Comparison of ENCODE assay signal across 8 cellular contexts in genomic region chr1:3900150-3900968, GRCh38. TPM values are rescaled to one million over a fixed set of nuclear protein-coding genes. Genes with fewer than 3 reads are reported as not detected.
DNase-seq lines count a peak whose midpoint lies in the region; ATAC-seq and TF ChIP-seq lines count a peak whose summit lies in the region.

Gene C1orf174, minus strand, starts transcription at chr1:3900272. Its CDS starts 86 bp downstream, at chr1:3900186.

- H3K27me3 Mint-ChIP-seq in CD4-positive, CD25-positive, alpha-beta regulatory T cell: no peaks in the 10 kb centered on the region

- ATAC-seq in CD4-positive, CD25-positive, alpha-beta regulatory T cell (ENCODE audit: low read depth in 2 of 2): peak; percentile 86 to 88
- ATAC-seq in GM19452 (IDR thresholded peaks at IDR 0.05; ENCODE audit: unreplicated experiment) (peak; percentile 64), lung (ENCODE audit: insufficient read depth, low FRiP score) (peak; percentile 88)

- TF ChIP-seq CTCF in lung (IDR thresholded peaks at IDR 0.05; ENCODE audit: control extremely low read depth, extremely low read depth): no peak

- H3K9me3 Mint-ChIP-seq in CD4-positive, CD25-positive, alpha-beta regulatory T cell: peaks cover 0 to 14% (median 4%) of the 10 kb centered on the region in 7 donors

- peaks cover 44% of the 10 kb centered on the region for H3K4me1 ChIP-seq in CD4-positive, CD25-positive, alpha-beta regulatory T cell (ENCODE audit: control insufficient read depth, insufficient read depth, low read length, poor library complexity, severe bottlenecking)
- H3K4me1 ChIP-seq in lung (ENCODE audit: control insufficient read depth in 2 of 2, insufficient read depth in 2 of 2, low read length in 2 of 2): peaks cover 0 to 4% of the 10 kb centered on the region in 2 donors

- peak; percentile 94 to 98 (median 98) for DNase-seq in CD4-positive, CD25-positive, alpha-beta regulatory T cell
- DNase-seq in HK-2 (ENCODE audit: unreplicated experiment) (peak; percentile 94), lung (ENCODE audit: low spot score) (peak; percentile 93)
- DNase-seq in NK-92 treated with Interleukin-12 subunit alpha and Interleukin-12 subunit beta, amount 100 ng/mL, for 24 hours (lab: John Stamatoyannopoulos, UW): peak; percentile 96
- peak; percentile 95 for DNase-seq in activated CD8-positive, alpha-beta memory T cell treated with anti-CD3 and anti-CD28 coated beads for 24 hours
- peak; percentile 95 for DNase-seq in effector CD8-positive, alpha-beta T cell (lab: John Stamatoyannopoulos, UW)
- peak; percentile 78 to 92 (median 86) for DNase-seq in stimulated activated CD4-positive, alpha-beta T cell treated with anti-CD3 and anti-CD28 coated beads, TNF-alpha, amount 100 ng/mL, for 4 hours (ENCODE audit: low read depth in 3 of 3)

- H3K36me3 ChIP-seq in CD4-positive, CD25-positive, alpha-beta regulatory T cell (ENCODE audit: control insufficient read depth, insufficient read depth, low read length): peaks cover 3% of the 10 kb centered on the region
- H3K36me3 ChIP-seq in lung (ENCODE audit: control insufficient read depth in 2 of 2, insufficient read depth in 2 of 2, low read length in 2 of 2): peaks cover 0 to 2% of the 10 kb centered on the region in 2 donors

- WGBS in lung, 2 donors: 0 to 1% methylated on average over 53 to 58 of the region's 58 CpGs

- peak within 1 kb of the TSS; percentile 91 to 99 (median 99) for H3K27ac Mint-ChIP-seq in CD4-positive, CD25-positive, alpha-beta regulatory T cell

- peaks cover 14 to 70% (median 44%) of the 10 kb centered on the region in 4 donors for H3K4me1 Mint-ChIP-seq in CD4-positive, CD25-positive, alpha-beta regulatory T cell

- peak within 1 kb of the TSS; percentile 67 for H3K4me3 ChIP-seq in CD4-positive, CD25-positive, alpha-beta regulatory T cell (ENCODE audit: low read depth, low read length)
- H3K4me3 ChIP-seq in lung: peak within 1 kb of the TSS; percentile 90

- no peaks in the 10 kb centered on the region for H3K27me3 ChIP-seq in CD4-positive, CD25-positive, alpha-beta regulatory T cell (ENCODE audit: control insufficient read depth, insufficient read depth, low read length)
- no peaks in the 10 kb centered on the region for H3K27me3 ChIP-seq in lung (ENCODE audit: control insufficient read depth, insufficient read depth)

- peaks cover 13% of the 10 kb centered on the region for H3K36me3 Mint-ChIP-seq in CD4-positive, CD25-positive, alpha-beta regulatory T cell

- H3K27ac ChIP-seq in CD4-positive, CD25-positive, alpha-beta regulatory T cell (ENCODE audit: insufficient read depth, low read length, poor library complexity, severe bottlenecking): peak within 1 kb of the TSS; percentile 93
- peak within 1 kb of the TSS; percentile 95 to 99 for H3K27ac ChIP-seq in lung (ENCODE audit: low read depth in 1 of 2, low read length in 1 of 2)

- H3K4me3 Mint-ChIP-seq in CD4-positive, CD25-positive, alpha-beta regulatory T cell: peak within 1 kb of the TSS; percentile 95 to 97 (median 96)

- H3K9me3 ChIP-seq in CD4-positive, CD25-positive, alpha-beta regulatory T cell (ENCODE audit: control insufficient read depth in 2 of 2, low read length in 2 of 2): peaks cover 0 to 10% of the 10 kb centered on the region in 2 experiments
- H3K9me3 ChIP-seq in lung (ENCODE audit: control insufficient read depth in 2 of 2, insufficient read depth in 1 of 2, low read length in 1 of 2): peaks cover 0 to 2% of the 10 kb centered on the region in 2 donors

RNA-seq across cellular contexts. Expression of gene C1orf174, which starts in this region (rescaled TPM):
- 15.4 TPM for total RNA-seq in CD4-positive, CD25-positive, alpha-beta regulatory T cell
- polyA plus RNA-seq in CD4-positive, CD25-positive, alpha-beta regulatory T cell: 10 to 100 TPM; 22.0 to 33.3 (median 26.9) TPM
- 10 to 100 TPM; 19.3 TPM for total RNA-seq in lung
- 10 to 100 TPM; 10.8 to 15.8 TPM for polyA plus RNA-seq in lung

Comparison
In these comparisons a context has a peak if more than half of its experiments do, and no peak if none do; other contexts are left out.
1. Peak in every context shown above with its lines: DNase-seq, ATAC-seq, H3K4me3 ChIP-seq and H3K27ac ChIP-seq.